Comparison of ENCODE assay signal across 17 cellular contexts in the genomic region with DNA sequence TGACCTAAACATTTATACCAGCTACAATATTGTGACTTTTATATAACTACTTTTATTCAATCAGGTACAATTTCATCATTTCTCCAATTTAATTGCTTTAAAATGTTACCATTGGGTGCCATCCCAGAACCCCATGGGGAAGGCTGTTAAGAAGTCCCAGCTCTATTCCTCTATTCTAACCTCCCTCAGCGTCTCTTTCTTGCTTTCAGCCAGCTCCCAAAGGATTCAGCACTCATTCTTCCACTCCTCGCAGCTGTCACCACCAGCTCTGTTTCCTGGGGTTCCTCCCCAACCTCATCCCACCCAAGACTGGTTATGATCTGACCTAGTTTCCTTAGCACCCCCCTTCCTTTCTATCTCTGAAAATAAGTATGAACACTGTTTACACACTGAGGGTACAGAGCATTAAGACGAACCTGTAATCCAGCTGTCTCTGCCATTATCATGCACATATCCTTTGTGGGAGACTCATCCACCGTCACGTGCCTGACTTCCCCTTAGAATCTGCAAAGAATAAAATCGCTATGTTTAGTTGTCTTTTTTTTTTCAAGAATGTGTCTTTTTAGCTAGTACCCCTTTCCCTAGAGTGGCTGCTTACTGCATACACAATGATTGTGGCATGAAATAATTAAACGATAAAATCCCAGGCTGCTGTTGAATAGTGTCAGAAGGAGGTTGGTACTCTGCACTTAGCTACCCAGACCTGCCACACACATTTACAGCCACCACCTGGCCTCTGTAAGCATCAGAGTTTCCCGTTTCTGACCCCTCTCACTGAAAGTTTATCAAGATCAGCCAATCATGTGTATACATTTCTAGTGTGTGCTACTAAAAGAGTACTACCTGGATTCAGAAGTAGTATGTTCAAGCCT. TPM values are rescaled to one million over a fixed set of nuclear protein-coding genes. Genes with fewer than 3 reads are reported as not detected.
DNase-seq lines count a peak whose midpoint lies in the region; ATAC-seq and TF ChIP-seq lines count a peak whose summit lies in the region.
"Had no signal": no experiment of that assay in that cellular context is flagged by ENCODE, and none has a peak within 500 bp of the region (broad histone marks: within the 10 kb centered on the region; RNA-seq: fewer than 3 reads in every experiment).

No MANE protein-coding gene starts in this region.

- no peaks in the 10 kb centered on the region for H3K27me3 Mint-ChIP-seq in neural progenitor cell (ENCODE audit: insufficient read depth, low read depth)
- H3K27me3 Mint-ChIP-seq: stimulated activated naive CD8-positive, alpha-beta T cell treated with anti-CD3 and anti-CD28 coated beads, Interleukin-15, Interleukin-2, amounts not matched to agents 100 ng/mL and 50 ng/mL, for 24 hours had no signal

- H3K9me3 ChIP-seq in colonic mucosa = no peaks in the 10 kb centered on the region
- no peaks in the 10 kb centered on the region for H3K9me3 ChIP-seq in neural progenitor cell (ENCODE audit: low read depth)
- H3K9me3 ChIP-seq: ovary had no signal

- no peak overlapping the region for H2AFZ ChIP-seq in neural progenitor cell (replicated peaks)

- H3K27ac ChIP-seq in colonic mucosa (peak overlapping the region; percentile 25), neural progenitor cell (no peak overlapping the region)
- H3K27ac ChIP-seq: foreskin keratinocyte, ovary had no signal

- intact Hi-C loops in colonic mucosa (cut with DNase I) (no loop called here), Right ventricle myocardium superior (cut with DNase I) (no loop called here)

- H3K4me2 ChIP-seq in neural progenitor cell = peak overlapping the region; percentile 21

- no peaks in the 10 kb centered on the region for H4K20me1 ChIP-seq in neural progenitor cell (ENCODE audit: low read depth)

- H3K9me3 Mint-ChIP-seq in neural progenitor cell = no peaks in the 10 kb centered on the region
- H3K9me3 Mint-ChIP-seq: stimulated activated naive CD8-positive, alpha-beta T cell treated with anti-CD3 and anti-CD28 coated beads, Interleukin-15, Interleukin-2, amounts not matched to agents 100 ng/mL and 50 ng/mL, for 24 hours had no signal

- no peak overlapping the region for H3K4me3 Mint-ChIP-seq in neural progenitor cell
- H3K4me3 Mint-ChIP-seq: stimulated activated naive CD8-positive, alpha-beta T cell treated with anti-CD3 and anti-CD28 coated beads, Interleukin-15, Interleukin-2, amounts not matched to agents 100 ng/mL and 50 ng/mL, for 24 hours had no signal

- H3K4me1 Mint-ChIP-seq in neural progenitor cell = peaks cover 3% of the 10 kb centered on the region

- H3K79me2 ChIP-seq in neural progenitor cell (ENCODE audit: low read depth) = no peaks in the 10 kb centered on the region

- no peak overlapping the region for H3K4me3 ChIP-seq in colonic mucosa
- no peak overlapping the region for H3K4me3 ChIP-seq in neural progenitor cell
- H3K4me3 ChIP-seq: ovary had no signal

- no peaks in the 10 kb centered on the region for H3K4me1 ChIP-seq in colonic mucosa
- peaks cover 9% of the 10 kb centered on the region for H3K4me1 ChIP-seq in neural progenitor cell
- H3K4me1 ChIP-seq: foreskin keratinocyte had no signal

- no peak overlapping the region for H3K27ac Mint-ChIP-seq in neural progenitor cell
- H3K27ac Mint-ChIP-seq: stimulated activated naive CD8-positive, alpha-beta T cell treated with anti-CD3 and anti-CD28 coated beads, Interleukin-15, Interleukin-2, amounts not matched to agents 100 ng/mL and 50 ng/mL, for 24 hours had no signal

- no peak for ATAC-seq in Right ventricle myocardium superior (ENCODE audit: poor library complexity)
- ATAC-seq: foreskin keratinocyte had no signal

- DNase-seq in D341Med (ENCODE audit: low spot score) = peak; percentile 20
- peak; percentile 42 for DNase-seq in MV-4-11 (lab: John Stamatoyannopoulos, UW)
- DNase-seq in colonic mucosa = peak; percentile 35
- no peak for DNase-seq in neural progenitor cell (ENCODE audit: low spot score)
- no peak for DNase-seq in midbrain (lab: John Stamatoyannopoulos, UW)
- DNase-seq in mucosa of gallbladder (ENCODE audit: low spot score) = no peak
- DNase-seq in Right ventricle myocardium superior = no peak
- DNase-seq in NCI-H345 treated with DMSO at 0.1 percent for 48 hours (lab: John Stamatoyannopoulos, UW; ENCODE audit: unreplicated experiment) = no peak
- DNase-seq: activated CD4-positive, CD25-positive, alpha-beta regulatory T cell treated with anti-CD3 and anti-CD28 coated beads, Interleukin-2, amount 50 U/mL, for 72 hours; activated effector memory CD4-positive, alpha-beta T cell treated with anti-CD3 and anti-CD28 coated beads, Interleukin-2, amount 50 U/mL, for 16 hours; amygdala; foreskin keratinocyte; GDM1; NCI-H1694; NCI-H774; ovary had no signal

- TF ChIP-seq CTCF in colonic mucosa (IDR thresholded peaks at IDR 0.05) (no peak), neural progenitor cell (IDR thresholded peaks at IDR 0.05) (no peak)

- no peaks in the 10 kb centered on the region for H3K27me3 ChIP-seq in colonic mucosa
- no peaks in the 10 kb centered on the region for H3K27me3 ChIP-seq in neural progenitor cell
- H3K27me3 ChIP-seq: foreskin keratinocyte, ovary had no signal

- H3K36me3 Mint-ChIP-seq in neural progenitor cell = no peaks in the 10 kb centered on the region

- H3F3A ChIP-seq in neural progenitor cell (ENCODE audit: low read depth) = no peaks in the 10 kb centered on the region

- H3K9ac ChIP-seq in colonic mucosa (ENCODE audit: low read depth in 2 of 2, low read length in 2 of 2) (peak overlapping the region in 1 of 2 donors; percentile 13), neural progenitor cell (no peak overlapping the region)

- H3K36me3 ChIP-seq in colonic mucosa = no peaks in the 10 kb centered on the region
- H3K36me3 ChIP-seq in neural progenitor cell = no peaks in the 10 kb centered on the region
- H3K36me3 ChIP-seq: ovary had no signal

RNA-seq across cellular contexts. Expression of gene CSTF3, which starts 26.8 kb away (rescaled TPM):
- total RNA-seq in colonic mucosa = 10 to 100 TPM; 22.9 to 29.9 TPM
- 54.7 and 76.6 TPM in 2 replicates for total RNA-seq in neural progenitor cell (ENCODE audit: low replicate concordance)
- 21.4 TPM for total RNA-seq in mucosa of gallbladder
- total RNA-seq in Right ventricle myocardium superior = 9.6 TPM

Comparison
In these comparisons a context has a peak if more than half of its experiments do, and no peak if none do; other contexts are left out.
1. DNase-seq: peak in D341Med (single experiment), MV-4-11 (single experiment) and colonic mucosa (single experiment); none in neural progenitor cell (single experiment), midbrain (single experiment), mucosa of gallbladder (single experiment), Right ventricle myocardium superior (single experiment) and NCI-H345 treated with DMSO at 0.1 percent for 48 hours (single experiment).